In genomic region chr5:140565024-140565779, GRCh38 we compare ENCODE assay signal across 8 cellular contexts. TPM values are rescaled to one million over a fixed set of nuclear protein-coding genes. Genes with fewer than 3 reads are reported as not detected.
A peak's percentile ranks its signal among the peaks of the same experiment; 100 is the strongest.
DNase-seq lines count a peak whose midpoint lies in the region; ATAC-seq and TF ChIP-seq lines count a peak whose summit lies in the region.

No MANE protein-coding gene starts in this region.

- peak overlapping the region; percentile 98 for H3K4me2 ChIP-seq in GM23248 (ENCODE audit: unreplicated experiment)

- H3K9me2 ChIP-seq in GM23248 (ENCODE audit: insufficient read depth): no peaks in the 10 kb centered on the region

- DNase-seq in AG04449 (ENCODE audit: low read depth, low spot score) (no peak), GM23248 (peak; percentile 80)
- no peak for DNase-seq in activated CD8-positive, alpha-beta T cell treated with anti-CD3 and anti-CD28 coated beads for 36 hours
- DNase-seq in stimulated activated naive CD8-positive, alpha-beta T cell treated with anti-CD3 and anti-CD28 coated beads, Interleukin-15, amount 100 ng/mL, for 72 hours: no peak

- H3K27me3 ChIP-seq in GM23248 (replicated peaks; ENCODE audit: insufficient read depth): no peaks in the 10 kb centered on the region

- peak overlapping the region; percentile 88 for H3K4me3 Mint-ChIP-seq in activated CD8-positive, alpha-beta T cell treated with anti-CD3 and anti-CD28 coated beads for 36 hours
- peak overlapping the region; percentile 91 to 98 for H3K4me3 Mint-ChIP-seq in stimulated activated naive CD8-positive, alpha-beta T cell treated with anti-CD3 and anti-CD28 coated beads, Interleukin-15, amount 100 ng/mL, for 72 hours

- H3K36me3 ChIP-seq in GM23248 (ENCODE audit: low read depth): peaks cover 8% of the 10 kb centered on the region; the same call in 1 of the 2 replicates

- CTCF ChIA-PET in AG04449 (lab: Yijun Ruan, JAX): interaction anchor here (1.0 to 2.9 kb wide), 6 partner anchors 10 to 207 kb away, joined by 3 to 19 read pairs (median 6); partner anchors contain the start of genes EIF4EBP3 and TMCO6
- CTCF ChIA-PET in activated CD8-positive, alpha-beta T cell treated with anti-CD3 and anti-CD28 coated beads for 36 hours (lab: Charles Lee): interaction anchor here (1.0 to 2.6 kb wide), 4 partner anchors 17 to 192 kb away, joined by 3 to 12 read pairs (median 6); partner anchors contain the start of gene EIF4EBP3

- no peaks in the 10 kb centered on the region for H3K27me3 Mint-ChIP-seq in activated CD8-positive, alpha-beta T cell treated with anti-CD3 and anti-CD28 coated beads for 36 hours
- no peaks in the 10 kb centered on the region for H3K27me3 Mint-ChIP-seq in stimulated activated naive CD8-positive, alpha-beta T cell treated with anti-CD3 and anti-CD28 coated beads, Interleukin-15, amount 100 ng/mL, for 72 hours

- in situ Hi-C loops in GM23248 (cut with MboI): no loop called here

- 0 out of 2 replicates have a peak, but pooled peaks cover 13% of the 10 kb centered on the region for H3F3A ChIP-seq in GM23248 (ENCODE audit: insufficient read depth)

- H3K79me2 ChIP-seq in GM23248 (ENCODE audit: insufficient read depth): peaks cover 56% of the 10 kb centered on the region

- WGBS in GM23248 (ENCODE audit: low coverage in 1 of 2, low lambda C conversion rate in 2 of 2, missing lambda C conversion rate in 2 of 2), 2 experiments: 2 to 3% methylated on average over 13 of the region's 13 CpGs

- peaks cover 18% of the 10 kb centered on the region for H3K4me1 ChIP-seq in GM23248 (ENCODE audit: insufficient read depth)

- no peaks in the 10 kb centered on the region for H4K20me1 ChIP-seq in GM23248 (ENCODE audit: insufficient read depth)

- H3K9me3 Mint-ChIP-seq in activated CD8-positive, alpha-beta T cell treated with anti-CD3 and anti-CD28 coated beads for 36 hours: no peaks in the 10 kb centered on the region
- no peaks in the 10 kb centered on the region for H3K9me3 Mint-ChIP-seq in stimulated activated naive CD8-positive, alpha-beta T cell treated with anti-CD3 and anti-CD28 coated beads, Interleukin-15, amount 100 ng/mL, for 72 hours

- POLR2A ChIA-PET in AG04449 (lab: Yijun Ruan, JAX): interaction anchor here (0.9 to 1.1 kb wide), 3 partner anchors 17 to 82 kb away, joined by 3 to 7 read pairs (median 3); partner anchors contain the start of genes EIF4EBP3, IK and NDUFA2
- POLR2A ChIA-PET in activated CD8-positive, alpha-beta T cell treated with anti-CD3 and anti-CD28 coated beads for 36 hours (lab: Charles Lee): interaction anchor here (0.6 to 5.9 kb wide), 7 partner anchors 8 to 82 kb away, joined by 3 to 38 read pairs (median 3); partner anchors contain the start of genes EIF4EBP3, IK and NDUFA2

- H3K27ac ChIP-seq in GM23248: peak overlapping the region; percentile 81

- no peak for ATAC-seq in activated CD8-positive, alpha-beta T cell treated with anti-CD3 and anti-CD28 coated beads for 36 hours
- peak; percentile 6 for ATAC-seq in stimulated activated naive CD8-positive, alpha-beta T cell treated with anti-CD3 and anti-CD28 coated beads, Interleukin-15, amount 100 ng/mL, for 72 hours
- no peak for ATAC-seq in GM18520 (IDR thresholded peaks at IDR 0.05; ENCODE audit: unreplicated experiment)
- no peak for ATAC-seq in GM18873 (IDR thresholded peaks at IDR 0.05; ENCODE audit: low FRiP score, unreplicated experiment)
- no peak for ATAC-seq in HG03135 (IDR thresholded peaks at IDR 0.05; ENCODE audit: unreplicated experiment)

- H3K27ac Mint-ChIP-seq in activated CD8-positive, alpha-beta T cell treated with anti-CD3 and anti-CD28 coated beads for 36 hours: peak overlapping the region; percentile 89
- peak overlapping the region; percentile 96 to 99 for H3K27ac Mint-ChIP-seq in stimulated activated naive CD8-positive, alpha-beta T cell treated with anti-CD3 and anti-CD28 coated beads, Interleukin-15, amount 100 ng/mL, for 72 hours

- H3K9me3 ChIP-seq in GM23248 (ENCODE audit: low read depth) (no peaks in the 10 kb centered on the region), iPS-18c (ENCODE audit: control insufficient read depth, insufficient read depth, low read length) (no peaks in the 10 kb centered on the region)

- H3K4me1 Mint-ChIP-seq in activated CD8-positive, alpha-beta T cell treated with anti-CD3 and anti-CD28 coated beads for 36 hours (ENCODE audit: low read depth): peaks cover 56% of the 10 kb centered on the region
- H3K4me1 Mint-ChIP-seq in stimulated activated naive CD8-positive, alpha-beta T cell treated with anti-CD3 and anti-CD28 coated beads, Interleukin-15, amount 100 ng/mL, for 72 hours: peaks cover 69% of the 10 kb centered on the region

- peak overlapping the region; percentile 81 for H2AFZ ChIP-seq in GM23248

- peak overlapping the region; percentile 85 for H3K9ac ChIP-seq in GM23248

- no peak for TF ChIP-seq CTCF in AG04449 (IDR thresholded peaks at IDR 0.05; ENCODE audit: insufficient read depth, low read length, missing control alignments)
- no peak for TF ChIP-seq CTCF in activated CD8-positive, alpha-beta T cell treated with anti-CD3 and anti-CD28 coated beads for 36 hours (IDR thresholded peaks at IDR 0.05)

- intact Hi-C loops in activated CD8-positive, alpha-beta T cell treated with anti-CD3 and anti-CD28 coated beads for 36 hours (cut with micrococcal nuclease): loop anchor here (10.0 kb wide), 1 partner anchor 140 kb away; the partner anchor contains the start of gene ZMAT2

- H3K36me3 Mint-ChIP-seq in activated CD8-positive, alpha-beta T cell treated with anti-CD3 and anti-CD28 coated beads for 36 hours (ENCODE audit: low read depth): peaks cover 30% of the 10 kb centered on the region

- peak overlapping the region; percentile 96 for H3K4me3 ChIP-seq in AG04449 (ENCODE audit: low read depth, low read length)
- H3K4me3 ChIP-seq in GM23248: peak overlapping the region; percentile 90
- peak overlapping the region; percentile 89 for H3K4me3 ChIP-seq in iPS-18c (ENCODE audit: insufficient read depth, low read depth, low read length)

RNA-seq across cellular contexts. Expression of gene SLC35A4, which starts 0.6 kb away (rescaled TPM):
- total RNA-seq in GM23248 (2014; rRNA removed; shearing (Covaris generic)): 11.8 and 19.6 TPM in 2 replicates
- polyA plus RNA-seq in GM23248 (2016; fragmentation: Nextera tagmentation; extraction: Ambion mirVana): 45.2 and 49.5 TPM in 2 replicates
- total RNA-seq in activated CD8-positive, alpha-beta T cell treated with anti-CD3 and anti-CD28 coated beads for 36 hours: 10 to 100 TPM; 72.9 to 73.6 TPM

RNA-seq across cellular contexts. Expression of gene APBB3, which starts 0.8 kb away (rescaled TPM):
- total RNA-seq in GM23248 (2014; rRNA removed; shearing (Covaris generic)): 13.8 and 14.8 TPM in 2 replicates
- polyA plus RNA-seq in GM23248 (2016; fragmentation: Nextera tagmentation; extraction: Ambion mirVana): 13.1 and 13.2 TPM in 2 replicates
- total RNA-seq in activated CD8-positive, alpha-beta T cell treated with anti-CD3 and anti-CD28 coated beads for 36 hours: 10 to 100 TPM; 24.9 TPM

RNA-seq across cellular contexts. Expression of gene SRA1, which starts 7.9 kb away (rescaled TPM):
- 41.6 and 46.2 TPM in 2 replicates for total RNA-seq in GM23248 (2014; rRNA removed; shearing (Covaris generic))
- 90.6 and 91.2 TPM in 2 replicates for polyA plus RNA-seq in GM23248 (2016; fragmentation: Nextera tagmentation; extraction: Ambion mirVana)
- total RNA-seq in activated CD8-positive, alpha-beta T cell treated with anti-CD3 and anti-CD28 coated beads for 36 hours: 10 to 100 TPM; 47.8 to 49.5 TPM

RNA-seq across cellular contexts. Expression of gene EIF4EBP3, which starts 17.7 kb away (rescaled TPM):
- total RNA-seq in GM23248 (2014; rRNA removed; shearing (Covaris generic)): 0.54 and 2.3 TPM in 2 replicates
- polyA plus RNA-seq in GM23248 (2016; fragmentation: Nextera tagmentation; extraction: Ambion mirVana): 14.1 and 14.5 TPM in 2 replicates
- total RNA-seq in activated CD8-positive, alpha-beta T cell treated with anti-CD3 and anti-CD28 coated beads for 36 hours: 10 to 100 TPM; 19.6 to 20.3 TPM
